ENCODE assay signal across 25 cellular contexts in the genomic region with DNA sequence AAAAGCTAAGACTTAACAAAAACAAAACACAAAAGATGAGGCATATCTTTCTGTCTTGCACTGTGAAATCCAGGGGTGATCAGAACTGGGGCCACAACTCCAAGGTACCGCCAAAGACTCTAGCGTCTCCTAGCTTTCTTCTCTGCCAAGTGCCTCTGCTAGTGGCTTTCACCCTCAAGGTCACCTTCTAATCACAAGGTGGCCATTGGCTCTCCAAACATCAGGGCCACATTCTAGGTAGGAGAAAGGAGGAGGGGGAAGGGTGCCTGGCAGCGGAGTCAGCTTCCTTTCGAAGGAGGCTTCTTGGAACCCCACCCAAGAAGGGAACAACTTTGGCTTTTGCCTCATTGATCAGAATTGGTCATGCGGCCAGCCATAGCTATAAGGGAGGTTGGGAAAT.
"Had no signal": no experiment of that assay in that cellular context is flagged by ENCODE, and none has a peak within 500 bp of the region (broad histone marks: within the 10 kb centered on the region; RNA-seq: fewer than 3 reads in every experiment).

No MANE protein-coding gene starts in this region.

- H3K4me1 ChIP-seq: colonic mucosa, left lung, right lobe of liver had no signal

- H3K9me3 Mint-ChIP-seq: activated T-helper 1 cell treated with anti-CD3 and anti-CD28 coated beads, Interleukin-12 subunit alpha, Interleukin-12 subunit beta, Interleukin-2, Interleukin-4 antibody, amounts not matched to agents 30 ng/mL and 10 ng/mL and 1 ng/mL, durations not matched to agents 14 hours and 24 hours and 36 hours; stimulated activated naive CD8-positive, alpha-beta T cell treated with anti-CD3 and anti-CD28 coated beads, Interleukin-15, Interleukin-2, amounts not matched to agents 100 ng/mL and 50 ng/mL, for 24 hours had no signal

- H3K9me3 ChIP-seq: colonic mucosa, heart left ventricle, left lung, lower lobe of right lung, right lobe of liver, thoracic aorta had no signal

- H3K4me3 ChIP-seq: colonic mucosa, heart left ventricle, left lung, lower lobe of right lung, right lobe of liver, skin epidermis, thoracic aorta had no signal

- H3K27ac Mint-ChIP-seq: activated T-helper 1 cell treated with anti-CD3 and anti-CD28 coated beads, Interleukin-12 subunit alpha, Interleukin-12 subunit beta, Interleukin-2, Interleukin-4 antibody, amounts not matched to agents 30 ng/mL and 10 ng/mL and 1 ng/mL, durations not matched to agents 14 hours and 24 hours and 36 hours; nephron; progenitor cell of endocrine pancreas; stimulated activated naive CD8-positive, alpha-beta T cell treated with anti-CD3 and anti-CD28 coated beads, Interleukin-15, Interleukin-2, amounts not matched to agents 100 ng/mL and 50 ng/mL, for 24 hours had no signal

- H3K27me3 ChIP-seq: colonic mucosa, foreskin keratinocyte, heart left ventricle, left lung, right lobe of liver had no signal

- H3K27me3 Mint-ChIP-seq: progenitor cell of endocrine pancreas had no signal

- H3K27ac ChIP-seq: colonic mucosa, foreskin keratinocyte, heart left ventricle, left lung, lower lobe of right lung, right lobe of liver, skin epidermis, thoracic aorta, VCaP had no signal

- H3K4me3 Mint-ChIP-seq: activated T-helper 1 cell treated with anti-CD3 and anti-CD28 coated beads, Interleukin-12 subunit alpha, Interleukin-12 subunit beta, Interleukin-2, Interleukin-4 antibody, amounts not matched to agents 30 ng/mL and 10 ng/mL and 1 ng/mL, durations not matched to agents 14 hours and 24 hours and 36 hours; nephron; stimulated activated naive CD8-positive, alpha-beta T cell treated with anti-CD3 and anti-CD28 coated beads, Interleukin-15, Interleukin-2, amounts not matched to agents 100 ng/mL and 50 ng/mL, for 24 hours had no signal

- DNase-seq: activated CD4-positive, alpha-beta T cell treated with anti-CD3 and anti-CD28 coated beads for 4 hours; activated CD4-positive, alpha-beta T cell treated with anti-CD3 and anti-CD28 coated beads, Interleukin-2, amount 50 U/mL, for 4 hours; activated gamma-delta T cell treated with Interleukin-2 at 50 U/mL for 16 hours; activated naive CD4-positive, alpha-beta T cell treated with anti-CD3 and anti-CD28 coated beads, Interleukin-2, amount 50 U/mL, for 16 hours; activated T-cell treated with anti-CD3 and anti-CD28 coated beads, Interleukin-2, amount 50 U/mL, for 1 hour; cerebellar nuclear complex; colonic mucosa; foreskin keratinocyte; heart left ventricle; hypothalamus; kidney glomerular epithelial cell; left lung; lower lobe of right lung; stimulated activated CD4-positive, alpha-beta T cell treated with anti-CD3 and anti-CD28 coated beads, Interleukin-12 subunit alpha, Interleukin-12 subunit beta, amount 100 ng/mL, for 4 hours; stimulated activated CD4-positive, alpha-beta T cell treated with anti-CD3 and anti-CD28 coated beads, Interleukin-4, amount 100 ng/mL, for 1 hour; trophoblast cell had no signal

- H3K36me3 ChIP-seq: colonic mucosa, heart left ventricle, left lung, lower lobe of right lung, right lobe of liver, thoracic aorta had no signal

- ATAC-seq: esophagus mucosa, foreskin keratinocyte, heart left ventricle, left lung, lower lobe of right lung, right lobe of liver had no signal
